ENCODE assay signal across 17 cellular contexts in the genomic region with DNA sequence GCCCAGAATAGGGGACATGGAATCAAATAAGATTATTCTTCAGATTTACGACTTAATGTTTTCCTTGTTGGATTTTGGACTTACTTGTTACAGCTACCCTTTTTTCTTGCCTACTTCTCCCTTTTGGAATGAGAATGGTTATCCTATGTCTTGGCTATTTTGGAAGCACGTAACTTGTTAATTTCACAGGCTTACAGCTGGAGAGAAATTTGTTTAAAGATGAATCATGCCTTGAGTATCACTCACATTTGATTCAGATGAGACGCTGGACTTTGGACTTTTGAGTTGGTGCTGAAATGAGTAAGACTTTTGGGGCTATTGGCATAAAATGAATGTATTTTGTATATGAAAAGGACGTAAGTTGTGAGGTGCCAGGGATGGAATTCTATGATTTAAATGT.
A peak's percentile ranks its signal among the peaks of the same experiment; 100 is the strongest.
DNase-seq lines count a peak whose midpoint lies in the region; ATAC-seq and TF ChIP-seq lines count a peak whose summit lies in the region.
"Had no signal": no experiment of that assay in that cellular context is flagged by ENCODE, and none has a peak within 500 bp of the region (broad histone marks: within the 10 kb centered on the region; RNA-seq: fewer than 3 reads in every experiment).

No MANE protein-coding gene starts in this region.

- no peak overlapping the region for H3K4me3 ChIP-seq in Caco-2 (ENCODE audit: low read depth, low read length)

- BruUV-seq in Caco-2 (replicated peaks; lab: Mats Ljungman, UMichigan) = no TSS peak

- no peaks in the 10 kb centered on the region for H3K36me3 ChIP-seq in Caco-2 (ENCODE audit: control insufficient read depth, insufficient read depth, low read length)
- H3K36me3 ChIP-seq: BE2C had no signal

- H3K36me3 Mint-ChIP-seq in Caco-2 (ENCODE audit: insufficient read depth, unreplicated experiment) = no peaks in the 10 kb centered on the region

- no peaks in the 10 kb centered on the region for H3K4me1 Mint-ChIP-seq in Caco-2 (ENCODE audit: low read depth, unreplicated experiment)

- ATAC-seq in GM18517 (IDR thresholded peaks at IDR 0.05; ENCODE audit: unreplicated experiment) = peak; percentile 52
- ATAC-seq in GM19324 (IDR thresholded peaks at IDR 0.05; ENCODE audit: low FRiP score, unreplicated experiment) = peak; percentile 42
- ATAC-seq in HG03342 (IDR thresholded peaks at IDR 0.05; ENCODE audit: unreplicated experiment) = no peak

- no peak overlapping the region for H3K27ac Mint-ChIP-seq in Caco-2 (ENCODE audit: unreplicated experiment)
- H3K27ac Mint-ChIP-seq: CD4-positive, alpha-beta T cell; HFFc6; T-helper 2 cell treated with Interferon-gamma antibody and Interleukin-4, amounts not matched to agents 5 μg/mL and 100 μg/mL, for 36 hours had no signal

- H3K9me3 Mint-ChIP-seq in Caco-2 (ENCODE audit: unreplicated experiment) = no peaks in the 10 kb centered on the region
- H3K9me3 Mint-ChIP-seq: CD4-positive, alpha-beta T cell; HFFc6; T-helper 2 cell treated with Interferon-gamma antibody and Interleukin-4, amounts not matched to agents 5 μg/mL and 100 μg/mL, for 36 hours had no signal

- no peak for TF ChIP-seq CTCF in Caco-2 (IDR thresholded peaks at IDR 0.05; ENCODE audit: insufficient read depth in 1 of 2, low read depth in 1 of 2, low read length in 1 of 2, severe bottlenecking in 1 of 2, unreplicated experiment in 1 of 2)

- DNase-seq in LoVo (ENCODE audit: low spot score) = peak; percentile 36
- peak; percentile 7 for DNase-seq in renal cortical epithelial cell (ENCODE audit: low read depth)
- DNase-seq in Caco-2 = no peak
- no peak for DNase-seq in NCI-H526 treated with DMSO at 0.1 percent for 48 hours (lab: John Stamatoyannopoulos, UW)
- DNase-seq: BE2C; CD4-positive, alpha-beta T cell; DMS79 treated with DMSO at 0.1 percent for 48 hours; HFFc6; NCI-H1417; NCI-H1930; NCI-H2171; NCI-H446 treated with DMSO at 0.1 percent for 48 hours; NCI-H748 treated with DMSO at 0.1 percent for 48 hours had no signal

- POLR2A ChIA-PET in Caco-2 (lab: Charles Lee) = no interaction called here

- CTCF ChIA-PET in Caco-2 (lab: Charles Lee) = no interaction called here

- H3K4me1 ChIP-seq in Caco-2 = no peaks in the 10 kb centered on the region
- H3K4me1 ChIP-seq: BE2C had no signal

- intact Hi-C loops in Caco-2 (cut with micrococcal nuclease; ENCODE audit: unreplicated experiment) = loop anchor here (5.0 kb wide), 1 partner anchor 75 kb away; no protein-coding TSS in a partner anchor

- H3K27me3 Mint-ChIP-seq in Caco-2 (ENCODE audit: insufficient read depth, unreplicated experiment) = peaks cover 8% of the 10 kb centered on the region
- H3K27me3 Mint-ChIP-seq: CD4-positive, alpha-beta T cell had no signal

- H3K9me3 ChIP-seq in Caco-2 = no peaks in the 10 kb centered on the region
- H3K9me3 ChIP-seq: BE2C had no signal

- H3K27me3 ChIP-seq in Caco-2 (replicated peaks; ENCODE audit: control insufficient read depth, insufficient read depth, low read length) = no peaks in the 10 kb centered on the region
- H3K27me3 ChIP-seq: BE2C had no signal

- H3K4me3 Mint-ChIP-seq in Caco-2 (ENCODE audit: unreplicated experiment) = no peak overlapping the region
- H3K4me3 Mint-ChIP-seq: CD4-positive, alpha-beta T cell; HFFc6; T-helper 2 cell treated with Interferon-gamma antibody and Interleukin-4, amounts not matched to agents 5 μg/mL and 100 μg/mL, for 36 hours had no signal

Comparison
In these comparisons a context has a peak if more than half of its experiments do, and no peak if none do; other contexts are left out.
1. DNase-seq: peak in LoVo (single experiment) and renal cortical epithelial cell (single experiment); none in Caco-2 (0 of 2) and NCI-H526 treated with DMSO at 0.1 percent for 48 hours (single experiment).